ENCODE assay signal across 20 cellular contexts in the genomic region with DNA sequence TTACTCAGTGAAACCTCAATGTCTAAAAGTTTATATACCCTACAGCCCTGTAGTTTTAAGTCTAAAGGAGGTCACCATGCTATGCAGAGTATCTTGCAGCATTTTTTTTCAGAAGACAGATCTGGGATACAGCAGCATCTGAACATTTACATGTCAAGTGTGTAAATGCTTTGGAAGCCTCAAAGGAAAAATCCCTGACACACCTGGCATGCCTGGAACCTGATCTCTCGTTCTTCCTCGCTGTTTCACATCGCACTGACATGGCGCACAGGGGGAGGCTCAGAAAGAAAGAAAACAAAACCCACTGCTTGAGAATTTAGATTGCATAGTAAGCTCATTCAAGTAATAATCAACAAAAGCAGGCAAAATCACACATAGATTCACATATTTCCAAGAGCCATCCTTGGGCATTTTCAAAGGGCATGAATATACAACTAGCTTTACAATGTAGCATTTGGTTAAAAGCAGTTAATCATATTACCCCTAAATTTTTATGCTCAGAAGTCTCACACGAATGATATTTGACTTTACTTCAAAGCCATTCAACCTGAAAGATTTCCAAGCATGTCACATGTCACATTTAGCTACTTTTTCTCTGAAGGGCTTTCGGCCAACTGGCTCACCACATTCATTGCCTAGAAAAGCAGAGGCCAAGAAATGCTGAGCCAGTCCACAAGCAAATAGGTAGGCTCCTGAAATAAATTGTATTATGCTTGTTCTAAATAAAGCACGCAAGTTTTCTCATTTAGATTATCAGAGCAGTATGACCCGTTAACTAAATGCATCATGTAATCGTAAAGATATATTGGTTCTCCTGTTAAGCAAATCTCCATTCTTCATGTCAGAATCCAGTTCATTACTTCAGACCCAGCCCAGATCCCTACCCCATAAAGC. TPM values are rescaled to one million over a fixed set of nuclear protein-coding genes. Genes with fewer than 3 reads are reported as not detected.
"Had no signal": no experiment of that assay in that cellular context is flagged by ENCODE, and none has a peak within 500 bp of the region (broad histone marks: within the 10 kb centered on the region; RNA-seq: fewer than 3 reads in every experiment).

No MANE protein-coding gene starts in this region.

- H3K9me3 ChIP-seq: pancreas, thyroid gland had no signal

- H3K27ac ChIP-seq: brain microvascular endothelial cell, pancreas, thyroid gland had no signal

- FAIRE-seq: kidney, pancreas had no signal

- H3K4me1 ChIP-seq: pancreas, thyroid gland had no signal

- H3K4me3 ChIP-seq: pancreas, thyroid gland had no signal

- H3K27me3 Mint-ChIP-seq: activated CD4-positive, alpha-beta T cell treated with anti-CD3 and anti-CD28 coated beads, Interleukin-2, amount 10 ng/mL, durations not matched to agents 24 days and 14 days; activated naive CD8-positive, alpha-beta T cell; central memory CD8-positive, alpha-beta T cell; naive B cell; stimulated activated naive B cell treated with anti-CD40 and anti-IgM and Interleukin-4, amounts not matched to agents 10 μg/mL and 1 μg/mL and 100 μg/mL, for 72 hours had no signal

- ATAC-seq: activated CD8-positive, alpha-beta T cell treated with anti-CD3 and anti-CD28 coated beads, Interleukin-2, amount 10 ng/mL, durations not matched to agents 7 days and 5 days; stimulated activated naive B cell treated with anti-CD40 and anti-IgM and Interleukin-4, amounts not matched to agents 10 μg/mL and 1 μg/mL and 100 μg/mL, for 72 hours had no signal

- H3K4me3 Mint-ChIP-seq: activated CD4-positive, alpha-beta T cell treated with anti-CD3 and anti-CD28 coated beads, Interleukin-2, amount 10 ng/mL, durations not matched to agents 24 days and 14 days; activated CD8-positive, alpha-beta T cell treated with anti-CD3 and anti-CD28 coated beads, Interleukin-2, amount 10 ng/mL, durations not matched to agents 7 days and 5 days; activated naive CD8-positive, alpha-beta T cell; central memory CD8-positive, alpha-beta T cell; naive B cell; stimulated activated naive B cell treated with anti-CD40 and anti-IgM and Interleukin-4, amounts not matched to agents 10 μg/mL and 1 μg/mL and 100 μg/mL, for 72 hours; T-helper 2 cell treated with Interferon-gamma antibody and Interleukin-4, amounts not matched to agents 5 μg/mL and 100 μg/mL, for 36 hours had no signal

- DNase-seq: activated CD4-positive, alpha-beta T cell treated with anti-CD3 and anti-CD28 coated beads, Interleukin-2, amount 10 ng/mL, durations not matched to agents 24 days and 14 days; activated CD4-positive, CD25-positive, alpha-beta regulatory T cell; activated CD8-positive, alpha-beta memory T cell treated with anti-CD3 and anti-CD28 coated beads, Interleukin-2, amount 50 U/mL, for 4 hours; activated CD8-positive, alpha-beta T cell treated with anti-CD3 and anti-CD28 coated beads, Interleukin-2, amount 10 ng/mL, durations not matched to agents 7 days and 5 days; activated effector memory CD4-positive, alpha-beta T cell treated with anti-CD3 and anti-CD28 coated beads, Interleukin-2, amount 50 U/mL, for 16 hours; activated T-cell treated with anti-CD3 and anti-CD28 coated beads, Interleukin-2, amount 50 U/mL, for 48 hours; brain microvascular endothelial cell; effector CD8-positive, alpha-beta T cell; foreskin fibroblast; hippocampal formation; kidney; midbrain; naive B cell; pancreas; stimulated activated naive B cell treated with anti-CD40 and anti-IgM and Interleukin-4, amounts not matched to agents 10 μg/mL and 1 μg/mL and 100 μg/mL, for 72 hours had no signal

- H3K27ac Mint-ChIP-seq: activated CD4-positive, alpha-beta T cell treated with anti-CD3 and anti-CD28 coated beads, Interleukin-2, amount 10 ng/mL, durations not matched to agents 24 days and 14 days; activated CD8-positive, alpha-beta T cell treated with anti-CD3 and anti-CD28 coated beads, Interleukin-2, amount 10 ng/mL, durations not matched to agents 7 days and 5 days; activated naive CD8-positive, alpha-beta T cell; naive B cell; stimulated activated naive B cell treated with anti-CD40 and anti-IgM and Interleukin-4, amounts not matched to agents 10 μg/mL and 1 μg/mL and 100 μg/mL, for 72 hours; T-helper 2 cell treated with Interferon-gamma antibody and Interleukin-4, amounts not matched to agents 5 μg/mL and 100 μg/mL, for 36 hours had no signal

- H3K36me3 ChIP-seq: brain microvascular endothelial cell, pancreas, thyroid gland had no signal

- H3K9me3 Mint-ChIP-seq: activated CD4-positive, alpha-beta T cell treated with anti-CD3 and anti-CD28 coated beads, Interleukin-2, amount 10 ng/mL, durations not matched to agents 24 days and 14 days; central memory CD8-positive, alpha-beta T cell; T-helper 2 cell treated with Interferon-gamma antibody and Interleukin-4, amounts not matched to agents 5 μg/mL and 100 μg/mL, for 36 hours had no signal

- H3K4me1 Mint-ChIP-seq: activated CD4-positive, alpha-beta T cell treated with anti-CD3 and anti-CD28 coated beads, Interleukin-2, amount 10 ng/mL, durations not matched to agents 24 days and 14 days; central memory CD8-positive, alpha-beta T cell; naive B cell; stimulated activated naive B cell treated with anti-CD40 and anti-IgM and Interleukin-4, amounts not matched to agents 10 μg/mL and 1 μg/mL and 100 μg/mL, for 72 hours had no signal

- H3K27me3 ChIP-seq: brain microvascular endothelial cell, pancreas, thyroid gland had no signal

RNA-seq across cellular contexts. Expression of a gene that starts 30.8 kb away (rescaled TPM):
- total RNA-seq: activated CD4-positive, alpha-beta T cell treated with anti-CD3 and anti-CD28 coated beads, Interleukin-2, amount 10 ng/mL, durations not matched to agents 24 days and 14 days; activated CD8-positive, alpha-beta T cell treated with anti-CD3 and anti-CD28 coated beads, Interleukin-2, amount 10 ng/mL, durations not matched to agents 7 days and 5 days; kidney; thyroid gland; urinary bladder had no signal
- polyA plus RNA-seq: urinary bladder had no signal
